34 cellular contexts compared by ENCODE assay signal in genomic region chr1:242120432-242120831, GRCh38.
"Had no signal": no experiment of that assay in that cellular context is flagged by ENCODE, and none has a peak within 500 bp of the region (broad histone marks: within the 10 kb centered on the region; RNA-seq: fewer than 3 reads in every experiment).

No MANE protein-coding gene starts in this region.

- H3K27me3 ChIP-seq: ascending aorta, cardiac muscle cell had no signal

- DNase-seq: activated B cell treated with CpG ODN at 0.5 μM for 24 hours; activated CD4-positive, alpha-beta memory T cell treated with anti-CD3 and anti-CD28 coated beads, Interleukin-2, amount 10 ng/mL, durations not matched to agents 7 days and 5 days; activated CD4-positive, alpha-beta T cell treated with anti-CD3 and anti-CD28 coated beads for 48 hours; activated CD4-positive, alpha-beta T cell treated with anti-CD3 and anti-CD28 coated beads, Interleukin-2, amount 10 ng/mL, durations not matched to agents 7 days and 5 days; activated CD4-positive, alpha-beta T cell treated with anti-CD3 and anti-CD28 coated beads, Interleukin-2, amount 50 U/mL, for 48 hours; activated CD4-positive, CD25-positive, alpha-beta regulatory T cell treated with anti-CD3 and anti-CD28 coated beads, Interleukin-2, amount 50 U/mL, for 72 hours; activated CD8-positive, alpha-beta memory T cell treated with anti-CD3 and anti-CD28 coated beads for 24 hours; activated CD8-positive, alpha-beta memory T cell treated with anti-CD3 and anti-CD28 coated beads, Interleukin-2, amount 10 ng/mL, durations not matched to agents 7 days and 5 days; activated CD8-positive, alpha-beta memory T cell treated with anti-CD3 and anti-CD28 coated beads, Interleukin-2, amount 50 U/mL, for 48 hours; activated CD8-positive, alpha-beta T cell treated with anti-CD3 and anti-CD28 coated beads, Interleukin-2, amount 10 ng/mL, durations not matched to agents 7 days and 5 days; activated effector memory CD4-positive, alpha-beta T cell treated with Interleukin-2 at 50 U/mL for 16 hours; activated gamma-delta T cell; activated naive CD4-positive, alpha-beta T cell treated with anti-CD3 and anti-CD28 coated beads, Interleukin-2, amount 10 ng/mL, durations not matched to agents 7 days and 5 days; activated naive CD4-positive, alpha-beta T cell treated with Interleukin-2 at 50 U/mL for 16 hours; activated naive CD8-positive, alpha-beta T cell treated with anti-CD3 and anti-CD28 coated beads, Interleukin-2, amount 10 ng/mL, durations not matched to agents 7 days and 5 days; activated naive CD8-positive, alpha-beta T cell treated with anti-CD3 and anti-CD28 coated beads, Interleukin-2, amount 50 U/mL, for 24 hours; activated T-cell treated with anti-CD3 and anti-CD28 coated beads, Interleukin-2, amount 50 U/mL, for 24 hours; activated T-cell treated with anti-CD3 and anti-CD28 coated beads, Interleukin-2, amount 50 U/mL, for 48 hours; amygdala; anterior cingulate cortex; caudate nucleus; cerebellar nuclear complex; T-helper 2 cell; T-helper 9 cell had no signal

- H3K27ac Mint-ChIP-seq: activated B cell treated with CpG ODN at 0.5 μM for 24 hours; activated CD4-positive, alpha-beta memory T cell treated with anti-CD3 and anti-CD28 coated beads, Interleukin-2, amount 10 ng/mL, durations not matched to agents 7 days and 5 days; activated CD4-positive, alpha-beta T cell treated with anti-CD3 and anti-CD28 coated beads, Interleukin-2, amount 10 ng/mL, durations not matched to agents 7 days and 5 days; activated CD8-positive, alpha-beta memory T cell treated with anti-CD3 and anti-CD28 coated beads, Interleukin-2, amount 10 ng/mL, durations not matched to agents 7 days and 5 days; activated CD8-positive, alpha-beta T cell treated with anti-CD3 and anti-CD28 coated beads, Interleukin-2, amount 10 ng/mL, durations not matched to agents 7 days and 5 days; activated naive CD4-positive, alpha-beta T cell treated with anti-CD3 and anti-CD28 coated beads, Interleukin-2, amount 10 ng/mL, durations not matched to agents 7 days and 5 days; activated naive CD4-positive, alpha-beta T cell treated with anti-CD3 and anti-CD28 coated beads, Interleukin-2, amount 50 U/mL, for 24 hours; activated naive CD8-positive, alpha-beta T cell; activated naive CD8-positive, alpha-beta T cell treated with anti-CD3 and anti-CD28 coated beads, Interleukin-2, amount 10 ng/mL, durations not matched to agents 7 days and 5 days; activated naive CD8-positive, alpha-beta T cell treated with anti-CD3 and anti-CD28 coated beads, Interleukin-2, amount 50 U/mL, for 24 hours; activated T-cell treated with anti-CD3 and anti-CD28 coated beads, Interleukin-2, amount 50 U/mL, for 24 hours; activated T-helper 2 cell treated with anti-CD3 and anti-CD28 coated beads, Interferon-gamma antibody, Interleukin-2, Interleukin-4, amounts not matched to agents 10 μg/mL and 5 μg/mL and 100 μg/mL, durations not matched to agents 14 hours and 24 hours and 36 hours; brain; T-helper 1 cell treated with Interleukin-12 subunit alpha and Interleukin-12 subunit beta and Interleukin-4 antibody, amounts not matched to agents 30 μg/mL and 1 μg/mL, for 36 hours; T-helper 2 cell treated with Interferon-gamma antibody and Interleukin-4, amounts not matched to agents 5 μg/mL and 100 μg/mL, for 36 hours had no signal

- ATAC-seq: activated CD8-positive, alpha-beta memory T cell treated with anti-CD3 and anti-CD28 coated beads, Interleukin-2, amount 10 ng/mL, durations not matched to agents 7 days and 5 days; activated CD8-positive, alpha-beta T cell treated with anti-CD3 and anti-CD28 coated beads, Interleukin-2, amount 10 ng/mL, durations not matched to agents 7 days and 5 days; activated naive CD8-positive, alpha-beta T cell treated with anti-CD3 and anti-CD28 coated beads, Interleukin-2, amount 50 U/mL, for 24 hours had no signal

- H3K36me3 ChIP-seq: ascending aorta, cardiac muscle cell had no signal

- H3K4me3 Mint-ChIP-seq: activated B cell treated with CpG ODN at 0.5 μM for 24 hours; activated CD4-positive, alpha-beta memory T cell treated with anti-CD3 and anti-CD28 coated beads, Interleukin-2, amount 10 ng/mL, durations not matched to agents 7 days and 5 days; activated CD4-positive, alpha-beta T cell treated with anti-CD3 and anti-CD28 coated beads, Interleukin-2, amount 10 ng/mL, durations not matched to agents 7 days and 5 days; activated CD8-positive, alpha-beta memory T cell treated with anti-CD3 and anti-CD28 coated beads, Interleukin-2, amount 10 ng/mL, durations not matched to agents 7 days and 5 days; activated CD8-positive, alpha-beta T cell treated with anti-CD3 and anti-CD28 coated beads, Interleukin-2, amount 10 ng/mL, durations not matched to agents 7 days and 5 days; activated naive CD4-positive, alpha-beta T cell treated with anti-CD3 and anti-CD28 coated beads, Interleukin-2, amount 10 ng/mL, durations not matched to agents 7 days and 5 days; activated naive CD4-positive, alpha-beta T cell treated with anti-CD3 and anti-CD28 coated beads, Interleukin-2, amount 50 U/mL, for 24 hours; activated naive CD8-positive, alpha-beta T cell; activated naive CD8-positive, alpha-beta T cell treated with anti-CD3 and anti-CD28 coated beads, Interleukin-2, amount 10 ng/mL, durations not matched to agents 7 days and 5 days; activated naive CD8-positive, alpha-beta T cell treated with anti-CD3 and anti-CD28 coated beads, Interleukin-2, amount 50 U/mL, for 24 hours; activated T-cell treated with anti-CD3 and anti-CD28 coated beads, Interleukin-2, amount 50 U/mL, for 24 hours; brain; central memory CD8-positive, alpha-beta T cell; T-helper 1 cell treated with Interleukin-12 subunit alpha and Interleukin-12 subunit beta and Interleukin-4 antibody, amounts not matched to agents 30 μg/mL and 1 μg/mL, for 36 hours; T-helper 2 cell treated with Interferon-gamma antibody and Interleukin-4, amounts not matched to agents 5 μg/mL and 100 μg/mL, for 36 hours had no signal

- H3K27ac ChIP-seq: ascending aorta, cardiac muscle cell, VCaP had no signal

- H3K9me3 ChIP-seq: ascending aorta had no signal

- H3K36me3 Mint-ChIP-seq: activated CD8-positive, alpha-beta memory T cell treated with anti-CD3 and anti-CD28 coated beads, Interleukin-2, amount 10 ng/mL, durations not matched to agents 7 days and 5 days; activated naive CD4-positive, alpha-beta T cell treated with anti-CD3 and anti-CD28 coated beads, Interleukin-2, amount 10 ng/mL, durations not matched to agents 7 days and 5 days; activated naive CD4-positive, alpha-beta T cell treated with anti-CD3 and anti-CD28 coated beads, Interleukin-2, amount 50 U/mL, for 24 hours; activated naive CD8-positive, alpha-beta T cell; activated naive CD8-positive, alpha-beta T cell treated with anti-CD3 and anti-CD28 coated beads, Interleukin-2, amount 10 ng/mL, durations not matched to agents 7 days and 5 days had no signal

- H3K27me3 Mint-ChIP-seq: activated CD4-positive, alpha-beta memory T cell treated with anti-CD3 and anti-CD28 coated beads, Interleukin-2, amount 10 ng/mL, durations not matched to agents 7 days and 5 days; activated CD4-positive, alpha-beta T cell treated with anti-CD3 and anti-CD28 coated beads, Interleukin-2, amount 10 ng/mL, durations not matched to agents 7 days and 5 days; activated CD8-positive, alpha-beta memory T cell treated with anti-CD3 and anti-CD28 coated beads, Interleukin-2, amount 10 ng/mL, durations not matched to agents 7 days and 5 days; activated naive CD4-positive, alpha-beta T cell treated with anti-CD3 and anti-CD28 coated beads, Interleukin-2, amount 10 ng/mL, durations not matched to agents 7 days and 5 days; activated naive CD8-positive, alpha-beta T cell; activated T-cell treated with anti-CD3 and anti-CD28 coated beads, Interleukin-2, amount 50 U/mL, for 24 hours; brain; central memory CD8-positive, alpha-beta T cell had no signal

- H3K4me1 Mint-ChIP-seq: activated B cell treated with CpG ODN at 0.5 μM for 24 hours; activated CD4-positive, alpha-beta memory T cell treated with anti-CD3 and anti-CD28 coated beads, Interleukin-2, amount 10 ng/mL, durations not matched to agents 7 days and 5 days; activated CD4-positive, alpha-beta T cell treated with anti-CD3 and anti-CD28 coated beads, Interleukin-2, amount 10 ng/mL, durations not matched to agents 7 days and 5 days; activated CD8-positive, alpha-beta memory T cell treated with anti-CD3 and anti-CD28 coated beads, Interleukin-2, amount 10 ng/mL, durations not matched to agents 7 days and 5 days; activated naive CD4-positive, alpha-beta T cell treated with anti-CD3 and anti-CD28 coated beads, Interleukin-2, amount 10 ng/mL, durations not matched to agents 7 days and 5 days; activated naive CD4-positive, alpha-beta T cell treated with anti-CD3 and anti-CD28 coated beads, Interleukin-2, amount 50 U/mL, for 24 hours; activated naive CD8-positive, alpha-beta T cell treated with anti-CD3 and anti-CD28 coated beads, Interleukin-2, amount 10 ng/mL, durations not matched to agents 7 days and 5 days; activated naive CD8-positive, alpha-beta T cell treated with anti-CD3 and anti-CD28 coated beads, Interleukin-2, amount 50 U/mL, for 24 hours; central memory CD8-positive, alpha-beta T cell had no signal

- H3K4me3 ChIP-seq: ascending aorta, cardiac muscle cell had no signal

- H3K4me1 ChIP-seq: ascending aorta had no signal

- H3K9me3 Mint-ChIP-seq: activated B cell treated with CpG ODN at 0.5 μM for 24 hours; activated CD4-positive, alpha-beta memory T cell treated with anti-CD3 and anti-CD28 coated beads, Interleukin-2, amount 10 ng/mL, durations not matched to agents 7 days and 5 days; activated CD4-positive, alpha-beta T cell treated with anti-CD3 and anti-CD28 coated beads, Interleukin-2, amount 10 ng/mL, durations not matched to agents 7 days and 5 days; activated naive CD4-positive, alpha-beta T cell treated with anti-CD3 and anti-CD28 coated beads, Interleukin-2, amount 10 ng/mL, durations not matched to agents 7 days and 5 days; activated naive CD4-positive, alpha-beta T cell treated with anti-CD3 and anti-CD28 coated beads, Interleukin-2, amount 50 U/mL, for 24 hours; activated naive CD8-positive, alpha-beta T cell treated with anti-CD3 and anti-CD28 coated beads, Interleukin-2, amount 10 ng/mL, durations not matched to agents 7 days and 5 days; activated naive CD8-positive, alpha-beta T cell treated with anti-CD3 and anti-CD28 coated beads, Interleukin-2, amount 50 U/mL, for 24 hours; activated T-cell treated with anti-CD3 and anti-CD28 coated beads, Interleukin-2, amount 50 U/mL, for 24 hours; activated T-helper 2 cell treated with anti-CD3 and anti-CD28 coated beads, Interferon-gamma antibody, Interleukin-2, Interleukin-4, amounts not matched to agents 10 μg/mL and 5 μg/mL and 100 μg/mL, durations not matched to agents 14 hours and 24 hours and 36 hours; central memory CD8-positive, alpha-beta T cell; T-helper 1 cell treated with Interleukin-12 subunit alpha and Interleukin-12 subunit beta and Interleukin-4 antibody, amounts not matched to agents 30 μg/mL and 1 μg/mL, for 36 hours; T-helper 2 cell treated with Interferon-gamma antibody and Interleukin-4, amounts not matched to agents 5 μg/mL and 100 μg/mL, for 36 hours had no signal
